In genomic region chr7:151103973-151104372, GRCh38 we compare ENCODE assay signal across 1 cellular context.
TF ChIP-seq lines count a peak whose summit lies in the region.

No MANE protein-coding gene starts in this region.

TF ChIP-seq in H1, 55 proteins besides CTCF, POLR2A, EP300 and RAD21:
- TF ChIP-seq SP4 (IDR thresholded peaks at IDR 0.05; ENCODE audit: low read length) (no peak), ATF2 (IDR thresholded peaks at IDR 0.05; ENCODE audit: low read length) (no peak), RBBP5 (IDR thresholded peaks at IDR 0.05; ENCODE audit: borderline replicate concordance, low read depth, low read length) (no peak), KDM1A (IDR thresholded peaks at IDR 0.05; ENCODE audit: borderline replicate concordance, low read length) (no peak), SRF (IDR thresholded peaks at IDR 0.05; ENCODE audit: low read depth, low read length) (no peak), CHD2 (IDR thresholded peaks at IDR 0.05; ENCODE audit: low read length) (no peak), CHD1 (IDR thresholded peaks at IDR 0.05; ENCODE audit: low read depth, low read length) (no peak), MAX (IDR thresholded peaks at IDR 0.05) (no peak), ASH2L (IDR thresholded peaks at IDR 0.05; ENCODE audit: low read length) (no peak), MAFK (IDR thresholded peaks at IDR 0.05; ENCODE audit: low read depth, low read length) (no peak), EZH2 (IDR thresholded peaks at IDR 0.05; ENCODE audit: low read depth, low read length, severe bottlenecking) (no peak), BCL11A (IDR thresholded peaks at IDR 0.05; ENCODE audit: low read depth in 2 of 2, low read length in 2 of 2) (no peak), GABPA (IDR thresholded peaks at IDR 0.05; ENCODE audit: borderline replicate concordance, insufficient read depth, low read length) (no peak), EGR1 (IDR thresholded peaks at IDR 0.05; ENCODE audit: borderline replicate concordance, low read depth, low read length) (no peak)
